Comparison of ENCODE assay signal across 19 cellular contexts in genomic region chr4:94348705-94349104, GRCh38. TPM values are rescaled to one million over a fixed set of nuclear protein-coding genes. Genes with fewer than 3 reads are reported as not detected.
DNase-seq lines count a peak whose midpoint lies in the region; ATAC-seq lines count a peak whose summit lies in the region.
"Had no signal": no experiment of that assay in that cellular context is flagged by ENCODE, and none has a peak within 500 bp of the region (broad histone marks: within the 10 kb centered on the region; RNA-seq: fewer than 3 reads in every experiment).

No MANE protein-coding gene starts in this region.

- H3K4me3 Mint-ChIP-seq in activated naive CD4-positive, alpha-beta T cell treated with anti-CD3 and anti-CD28 coated beads, Interleukin-2, amount 10 ng/mL, durations not matched to agents 7 days and 5 days = no peak overlapping the region
- H3K4me3 Mint-ChIP-seq in activated naive CD8-positive, alpha-beta T cell treated with anti-CD3 and anti-CD28 coated beads for 36 hours = no peak overlapping the region
- H3K4me3 Mint-ChIP-seq: GM23338, IgD-negative memory B cell had no signal

- CTCF ChIA-PET in activated naive CD4-positive, alpha-beta T cell treated with anti-CD3 and anti-CD28 coated beads, Interleukin-2, amount 10 ng/mL, durations not matched to agents 7 days and 5 days (lab: Charles Lee) = interaction anchor here (0.7 kb wide), 1 partner anchor 24 kb away, joined by 3 read pairs; no protein-coding TSS in a partner anchor

- DNase-seq in activated naive CD4-positive, alpha-beta T cell treated with anti-CD3 and anti-CD28 coated beads, Interleukin-2, amount 50 U/mL, for 72 hours (ENCODE audit: low spot score in 2 of 2) = no peak
- DNase-seq in activated naive CD4-positive, alpha-beta T cell treated with anti-CD3 and anti-CD28 coated beads, Interleukin-2, amount 10 ng/mL, durations not matched to agents 7 days and 5 days = no peak
- DNase-seq in RPMI7951 (ENCODE audit: low read depth) (peak; percentile 5), NCI-H510A treated with DMSO at 0.1 percent for 48 hours (lab: John Stamatoyannopoulos, UW) (no peak), NCI-H1048 (lab: John Stamatoyannopoulos, UW) (no peak), KG1 (lab: John Stamatoyannopoulos, UW) (no peak)
- no peak for DNase-seq in activated naive CD8-positive, alpha-beta T cell treated with anti-CD3 and anti-CD28 coated beads for 36 hours
- DNase-seq: AML-193, DMS 273 treated with DMSO at 0.1 percent for 48 hours, DND-41, NCI-H1105 treated with DMSO at 0.1 percent for 48 hours, NCI-H1694, NCI-H2081 treated with DMSO at 0.1 percent for 48 hours, NCI-H446 treated with DMSO at 0.1 percent for 48 hours, Right ventricle myocardium superior, SK-N-SH had no signal

- H3K27ac Mint-ChIP-seq in activated naive CD4-positive, alpha-beta T cell treated with anti-CD3 and anti-CD28 coated beads, Interleukin-2, amount 50 U/mL, for 72 hours = peak overlapping the region in 1 of 2 donors; percentile 86
- no peak overlapping the region for H3K27ac Mint-ChIP-seq in activated naive CD4-positive, alpha-beta T cell treated with anti-CD3 and anti-CD28 coated beads, Interleukin-2, amount 10 ng/mL, durations not matched to agents 7 days and 5 days
- peak overlapping the region; percentile 85 for H3K27ac Mint-ChIP-seq in activated naive CD8-positive, alpha-beta T cell treated with anti-CD3 and anti-CD28 coated beads for 36 hours
- H3K27ac Mint-ChIP-seq: GM23338, IgD-negative memory B cell had no signal

- H3K36me3 Mint-ChIP-seq in activated naive CD4-positive, alpha-beta T cell treated with anti-CD3 and anti-CD28 coated beads, Interleukin-2, amount 50 U/mL, for 72 hours = no peaks in the 10 kb centered on the region
- H3K36me3 Mint-ChIP-seq in activated naive CD4-positive, alpha-beta T cell treated with anti-CD3 and anti-CD28 coated beads, Interleukin-2, amount 10 ng/mL, durations not matched to agents 7 days and 5 days = no peaks in the 10 kb centered on the region
- no peaks in the 10 kb centered on the region for H3K36me3 Mint-ChIP-seq in activated naive CD8-positive, alpha-beta T cell treated with anti-CD3 and anti-CD28 coated beads for 36 hours
- H3K36me3 Mint-ChIP-seq: IgD-negative memory B cell had no signal

- no peaks in the 10 kb centered on the region for H3K9me3 Mint-ChIP-seq in activated naive CD4-positive, alpha-beta T cell treated with anti-CD3 and anti-CD28 coated beads, Interleukin-2, amount 50 U/mL, for 72 hours
- no peaks in the 10 kb centered on the region for H3K9me3 Mint-ChIP-seq in activated naive CD4-positive, alpha-beta T cell treated with anti-CD3 and anti-CD28 coated beads, Interleukin-2, amount 10 ng/mL, durations not matched to agents 7 days and 5 days
- no peaks in the 10 kb centered on the region for H3K9me3 Mint-ChIP-seq in activated naive CD8-positive, alpha-beta T cell treated with anti-CD3 and anti-CD28 coated beads for 36 hours
- H3K9me3 Mint-ChIP-seq: GM23338, IgD-negative memory B cell had no signal

- peaks cover 21% of the 10 kb centered on the region for H3K27me3 Mint-ChIP-seq in activated naive CD4-positive, alpha-beta T cell treated with anti-CD3 and anti-CD28 coated beads, Interleukin-2, amount 10 ng/mL, durations not matched to agents 7 days and 5 days
- peaks cover 31% of the 10 kb centered on the region for H3K27me3 Mint-ChIP-seq in activated naive CD8-positive, alpha-beta T cell treated with anti-CD3 and anti-CD28 coated beads for 36 hours

- ATAC-seq in activated naive CD4-positive, alpha-beta T cell treated with anti-CD3 and anti-CD28 coated beads, Interleukin-2, amount 50 U/mL, for 72 hours = peak; percentile 26 to 71
- ATAC-seq: GM23338 had no signal

- H3K4me1 Mint-ChIP-seq in activated naive CD4-positive, alpha-beta T cell treated with anti-CD3 and anti-CD28 coated beads, Interleukin-2, amount 10 ng/mL, durations not matched to agents 7 days and 5 days = peaks cover 13% of the 10 kb centered on the region
- peaks cover 56% of the 10 kb centered on the region for H3K4me1 Mint-ChIP-seq in activated naive CD8-positive, alpha-beta T cell treated with anti-CD3 and anti-CD28 coated beads for 36 hours
- H3K4me1 Mint-ChIP-seq: GM23338 had no signal

RNA-seq across cellular contexts. Expression of gene HPGDS, which starts 6.1 kb away (rescaled TPM):
- under 1 TPM in 1 of 2 donors, not detected in 1; 0.19 TPM for total RNA-seq in activated naive CD4-positive, alpha-beta T cell treated with anti-CD3 and anti-CD28 coated beads, Interleukin-2, amount 50 U/mL, for 72 hours
- not detected in 2 replicates for total RNA-seq in RPMI7951 (2014; rRNA removed; shearing (Covaris generic))
- total RNA-seq in activated naive CD8-positive, alpha-beta T cell treated with anti-CD3 and anti-CD28 coated beads for 36 hours = not detected
- total RNA-seq: GM23338, OCI-LY7 had no signal
